In the genomic region with DNA sequence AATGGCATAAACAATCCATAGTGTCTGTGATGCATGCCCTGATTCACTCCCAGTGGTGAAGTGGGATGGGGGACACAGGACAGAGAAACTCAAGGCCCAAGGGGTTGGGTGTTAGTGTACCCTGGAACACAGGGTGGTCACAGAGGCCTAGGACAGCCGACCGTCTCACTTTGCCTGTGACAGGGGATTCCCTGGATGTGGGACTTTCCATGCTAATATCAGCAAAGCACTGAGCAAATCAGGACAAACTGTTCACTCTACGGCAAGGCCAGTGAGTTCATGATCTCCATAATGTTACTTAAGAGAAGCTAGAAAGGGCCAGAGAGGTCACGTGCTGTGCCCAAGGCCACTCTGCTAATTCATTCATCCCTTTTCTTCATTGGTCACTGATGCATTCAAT, we compare ENCODE assay signal across 1 cellular context.
TF ChIP-seq lines count a peak whose summit lies in the region.

No MANE protein-coding gene starts in this region.

TF ChIP-seq in GM23338, 12 proteins besides CTCF, POLR2A, EP300 and RAD21 (continued from another document):
- TF ChIP-seq, protein P1, sequence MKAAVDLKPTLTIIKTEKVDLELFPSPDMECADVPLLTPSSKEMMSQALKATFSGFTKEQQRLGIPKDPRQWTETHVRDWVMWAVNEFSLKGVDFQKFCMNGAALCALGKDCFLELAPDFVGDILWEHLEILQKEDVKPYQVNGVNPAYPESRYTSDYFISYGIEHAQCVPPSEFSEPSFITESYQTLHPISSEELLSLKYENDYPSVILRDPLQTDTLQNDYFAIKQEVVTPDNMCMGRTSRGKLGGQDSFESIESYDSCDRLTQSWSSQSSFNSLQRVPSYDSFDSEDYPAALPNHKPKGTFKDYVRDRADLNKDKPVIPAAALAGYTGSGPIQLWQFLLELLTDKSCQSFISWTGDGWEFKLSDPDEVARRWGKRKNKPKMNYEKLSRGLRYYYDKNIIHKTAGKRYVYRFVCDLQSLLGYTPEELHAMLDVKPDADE (IDR thresholded peaks at IDR 0.05), result no peak
- no peak for TF ChIP-seq EZH2 (IDR thresholded peaks at IDR 0.05; ENCODE audit: low read depth, unreplicated experiment)
- TF ChIP-seq ZNF462 (CRISPR knock-in tag; IDR thresholded peaks at IDR 0.05), result no peak
TF ChIP-seq in GM23338: peak in this region for 0.
